Comparison of ENCODE assay signal across 18 cellular contexts in genomic region chr2:43438342-43438741, GRCh38.
DNase-seq lines count a peak whose midpoint lies in the region; ATAC-seq and TF ChIP-seq lines count a peak whose summit lies in the region.
"Had no signal": no experiment of that assay in that cellular context is flagged by ENCODE, and none has a peak within 500 bp of the region (broad histone marks: within the 10 kb centered on the region; RNA-seq: fewer than 3 reads in every experiment).

No MANE protein-coding gene starts in this region.

- H3K4me1 ChIP-seq in SK-N-SH (ENCODE audit: control insufficient read depth in 1 of 2, insufficient read depth in 2 of 2, low read depth in 1 of 2, low read length in 1 of 2) (peaks cover 0 to 7% of the 10 kb centered on the region in 2 experiments; a peak in 2 of 4 replicates), left lung (peaks cover 0 to 8% of the 10 kb centered on the region in 2 donors), mammary epithelial cell (ENCODE audit: insufficient read depth, low read length) (no peaks in the 10 kb centered on the region)

- POLR2A ChIA-PET in SK-N-SH (lab: Yijun Ruan, JAX) = no interaction called here

- H3K36me3 ChIP-seq in SK-N-SH (replicated peaks in 1 of 2; ENCODE audit: control insufficient read depth in 1 of 2, insufficient read depth in 2 of 2, low read length in 1 of 2) (peaks cover 0 to 2% of the 10 kb centered on the region in 2 experiments), left lung (peaks cover 0 to 6% of the 10 kb centered on the region in 2 donors), mammary epithelial cell (ENCODE audit: insufficient read depth, low read length) (no peaks in the 10 kb centered on the region)

- no peak overlapping the region for H3K4me2 ChIP-seq in SK-N-SH
- H3K4me2 ChIP-seq in mammary epithelial cell (ENCODE audit: insufficient read depth, low read depth, low read length) = no peak overlapping the region

- BruUV-seq in mammary epithelial cell (replicated peaks; lab: Mats Ljungman, UMichigan) = no TSS peak

- peaks cover 17% of the 10 kb centered on the region for H3F3A ChIP-seq in SK-N-SH (replicated peaks; ENCODE audit: insufficient read depth)

- peak overlapping the region; percentile 37; the same call in 1 of the 2 replicates for H3K9ac ChIP-seq in SK-N-SH
- no peak overlapping the region for H3K9ac ChIP-seq in mammary epithelial cell (ENCODE audit: insufficient read depth, low read length)

- H3K27ac ChIP-seq in SK-N-SH (ENCODE audit: low read depth in 2 of 2, low read length in 1 of 2) = peak overlapping the region in 1 of 2 experiments; percentile 79; a peak in 2 of 4 replicates
- peak overlapping the region in 1 of 2 donors; percentile 50 for H3K27ac ChIP-seq in left lung
- H3K27ac ChIP-seq in mammary epithelial cell (ENCODE audit: insufficient read depth, low read depth, low read length) = no peak overlapping the region

- DNase-seq in A172 (ENCODE audit: low spot score) (peak; percentile 17), DMS79 (lab: John Stamatoyannopoulos, UW) (peak; percentile 37), SK-N-SH (no peak), left lung (no peak), NCI-H1436 (lab: John Stamatoyannopoulos, UW) (no peak), mammary epithelial cell (no peak), NCI-H510A treated with DMSO at 0.1 percent for 48 hours (lab: John Stamatoyannopoulos, UW) (no peak)
- DNase-seq: 8988T; C1 segment of cervical spinal cord; CD8-positive, alpha-beta memory T cell; GDM1; H9; NCI-H1105; NCI-H1694; NCI-H2227 treated with DMSO at 0.1 percent for 48 hours; NCI-H524; Right ventricle myocardium superior had no signal

- H3K79me2 ChIP-seq in SK-N-SH (ENCODE audit: insufficient read depth) (no peaks in the 10 kb centered on the region), mammary epithelial cell (ENCODE audit: insufficient read depth, low read length) (no peaks in the 10 kb centered on the region)

- no peaks in the 10 kb centered on the region for H4K20me1 ChIP-seq in SK-N-SH (ENCODE audit: insufficient read depth)
- no peaks in the 10 kb centered on the region for H4K20me1 ChIP-seq in mammary epithelial cell (ENCODE audit: insufficient read depth, low read length)

- no peak for TF ChIP-seq RAD21 in SK-N-SH (IDR thresholded peaks at IDR 0.05; ENCODE audit: low read length)

- H2AFZ ChIP-seq in SK-N-SH (ENCODE audit: low read depth) = no peak overlapping the region
- H2AFZ ChIP-seq in mammary epithelial cell (ENCODE audit: low read depth, low read length) = no peak overlapping the region

- no peak for TF ChIP-seq EP300 in SK-N-SH (IDR thresholded peaks at IDR 0.05; ENCODE audit: borderline replicate concordance in 1 of 2, low read depth in 1 of 2, low read length in 1 of 2)

- intact Hi-C loops in left lung (cut with DNase I) (no loop called here), mammary epithelial cell (cut with micrococcal nuclease) (no loop called here)

- dilution Hi-C loops in mammary epithelial cell (cut with HindIII; ENCODE audit: low sequenced_read_pairs) = no loop called here

- H3K4me3 ChIP-seq in SK-N-SH (ENCODE audit: low read depth in 2 of 2, low read length in 1 of 2) = no peak overlapping the region
- no peak overlapping the region for H3K4me3 ChIP-seq in left lung
- no peak overlapping the region for H3K4me3 ChIP-seq in mammary epithelial cell (replicated peaks in 1 of 3; ENCODE audit: insufficient read depth in 1 of 3, low read depth in 2 of 3, low read length in 3 of 3)

- H3K9me3 ChIP-seq in SK-N-SH (no peaks in the 10 kb centered on the region), left lung (no peaks in the 10 kb centered on the region), mammary epithelial cell (replicated peaks; ENCODE audit: insufficient read depth, low read length) (no peaks in the 10 kb centered on the region)

- H3K27me3 ChIP-seq in SK-N-SH (ENCODE audit: insufficient read depth) = no peaks in the 10 kb centered on the region
- H3K27me3 ChIP-seq in left lung = no peaks in the 10 kb centered on the region
- H3K27me3 ChIP-seq in mammary epithelial cell (ENCODE audit: insufficient read depth, low read length) = no peaks in the 10 kb centered on the region

- H3K9me2 ChIP-seq in SK-N-SH = no peaks in the 10 kb centered on the region

- CTCF ChIA-PET in SK-N-SH (lab: Yijun Ruan, JAX) = interaction anchor here (0.8 to 1.6 kb wide), 3 partner anchors 12 to 210 kb away, joined by 3 to 5 read pairs (median 3); no protein-coding TSS in a partner anchor
- CTCF ChIA-PET in mammary epithelial cell (lab: Charles Lee; ENCODE audit: low non-redundant PET) = no interaction called here

- in situ Hi-C loops in mammary epithelial cell (cut with MboI; ENCODE audit: low sequenced_read_pairs in 2 of 2) = no loop called here

- ATAC-seq in left lung (peak; percentile 61), HG03139 (IDR thresholded peaks at IDR 0.05; ENCODE audit: unreplicated experiment) (no peak)

- TF ChIP-seq CTCF in SK-N-SH (IDR thresholded peaks at IDR 0.05) (no peak), left lung (IDR thresholded peaks at IDR 0.05) (no peak), mammary epithelial cell (conservative IDR thresholded peaks at IDR 0.05 in 1 of 2, IDR thresholded peaks at IDR 0.05 in 1 of 2; ENCODE audit: extremely low read depth in 1 of 2, insufficient read depth in 1 of 2, low read depth in 1 of 2, low read length in 2 of 2) (no peak)

- 77% methylated on average over 3 of the region's 3 CpGs for WGBS in SK-N-SH (ENCODE audit: low lambda C conversion rate)
- 100% methylated on average over 3 of the region's 3 CpGs for WGBS in mammary epithelial cell (ENCODE audit: low coverage, missing lambda C conversion rate)

TF ChIP-seq in SK-N-SH, 30 proteins besides CTCF, POLR2A, EP300 and RAD21:
- TF ChIP-seq TCF12 (IDR thresholded peaks at IDR 0.05) (no peak), YY1 (IDR thresholded peaks at IDR 0.05; ENCODE audit: low read depth) (no peak), PBX3 (IDR thresholded peaks at IDR 0.05) (no peak), FOXM1 (IDR thresholded peaks at IDR 0.05; ENCODE audit: low read depth) (no peak), NRF1 (IDR thresholded peaks at IDR 0.05; ENCODE audit: low read depth, low read length) (no peak), MAX (IDR thresholded peaks at IDR 0.05; ENCODE audit: low read depth) (no peak), EZH2phosphoT487 (IDR thresholded peaks at IDR 0.05; ENCODE audit: borderline replicate concordance, low read depth) (no peak), TAF1 (IDR thresholded peaks at IDR 0.05; ENCODE audit: borderline replicate concordance, low read depth, low read length) (no peak), POLR2AphosphoS5 (IDR thresholded peaks at IDR 0.05; ENCODE audit: low read depth, low read length) (no peak), GABPA (IDR thresholded peaks at IDR 0.05; ENCODE audit: low read depth) (no peak), USF1 (IDR thresholded peaks at IDR 0.05; ENCODE audit: borderline replicate concordance, low read depth) (no peak), NFIC (IDR thresholded peaks at IDR 0.05; ENCODE audit: borderline replicate concordance) (no peak)

Comparison
In these comparisons a context has a peak if more than half of its experiments do, and no peak if none do; other contexts are left out.
1. DNase-seq: peak in A172 (single experiment) and DMS79 (single experiment); none in SK-N-SH (single experiment), left lung (0 of 2), NCI-H1436 (single experiment), mammary epithelial cell (single experiment) and NCI-H510A treated with DMSO at 0.1 percent for 48 hours (single experiment).